Comparison of ENCODE assay signal across 13 cellular contexts in the genomic region with DNA sequence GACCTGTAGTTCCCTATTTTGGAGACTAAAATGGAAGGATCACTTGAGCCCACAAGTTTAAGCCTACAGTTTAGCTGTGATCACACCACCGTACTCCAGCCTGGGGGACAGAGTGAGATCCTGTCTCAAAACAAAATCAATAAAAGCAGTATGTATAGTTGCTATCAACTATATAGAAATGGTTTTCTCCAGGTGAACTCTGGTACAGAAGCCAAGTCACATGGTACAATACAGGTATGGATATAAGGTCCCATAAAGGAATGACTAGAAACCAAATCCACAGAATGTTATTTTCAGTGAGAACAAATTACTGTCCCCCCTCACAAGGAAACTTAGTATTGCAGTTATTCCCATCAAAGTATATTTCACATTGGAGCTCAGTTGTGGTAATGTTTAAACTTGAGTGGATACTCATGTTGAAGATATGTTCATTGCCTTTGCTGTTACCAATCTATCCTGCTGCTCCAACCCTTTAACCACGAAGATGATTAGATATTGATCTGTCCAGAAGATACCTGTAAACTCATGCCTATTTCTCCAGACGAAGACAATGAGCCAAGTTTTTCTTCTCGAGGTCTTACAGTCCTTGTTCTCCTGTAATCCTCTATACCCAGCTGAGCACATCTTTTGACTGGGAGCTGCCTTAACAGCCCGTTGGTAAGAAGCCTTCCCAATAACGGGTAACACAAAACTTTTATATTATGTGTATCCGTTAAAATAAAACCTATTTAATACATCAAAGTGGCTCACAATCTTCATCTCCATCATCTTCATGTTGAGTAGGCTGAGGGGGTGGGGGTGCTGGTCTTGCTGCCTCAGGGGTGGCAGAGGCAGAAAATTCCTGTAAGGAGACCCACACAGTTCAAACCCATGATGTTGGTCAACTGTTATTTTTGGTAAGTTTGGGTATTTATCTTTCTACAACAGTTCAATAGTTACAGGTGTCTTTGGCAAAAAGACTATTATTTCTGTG. TPM values are rescaled to one million over a fixed set of nuclear protein-coding genes. Genes with fewer than 3 reads are reported as not detected.
DNase-seq lines count a peak whose midpoint lies in the region; ATAC-seq, FAIRE-seq and TF ChIP-seq lines count a peak whose summit lies in the region.
"Had no signal": no experiment of that assay in that cellular context is flagged by ENCODE, and none has a peak within 500 bp of the region (broad histone marks: within the 10 kb centered on the region; RNA-seq: fewer than 3 reads in every experiment).

No MANE protein-coding gene starts in this region.

- TF ChIP-seq EP300 in HepG2 (IDR thresholded peaks at IDR 0.05; ENCODE audit: low read depth in 2 of 2, low read length in 2 of 2) (no peak), HepG2 (CRISPR knock-in tag; IDR thresholded peaks at IDR 0.05; ENCODE audit: borderline replicate concordance) (no peak)

- peaks cover 6 to 51% (median 7%) of the 10 kb centered on the region in 3 donors for H3K36me3 Mint-ChIP-seq in CD8-positive, alpha-beta memory T cell

- FAIRE-seq in G401.6 (lab: Jason Lieb, UNC) (peak; percentile 37), HepG2 (lab: Jason Lieb, UNC) (no peak)

- ATAC-seq in RWPE2 (ENCODE audit: low read depth) = peak; percentile 5; the same call in 2 of the 3 replicates
- peak; percentile 0 for ATAC-seq in HepG2
- ATAC-seq in GM18858 (IDR thresholded peaks at IDR 0.05; ENCODE audit: unreplicated experiment) = no peak
- ATAC-seq in omental fat pad (ENCODE audit: low FRiP score) = no peak

- H3K4me1 ChIP-seq in CD8-positive, alpha-beta memory T cell (ENCODE audit: insufficient read depth, low read length) = no peaks in the 10 kb centered on the region
- H3K4me1 ChIP-seq in RWPE2 (ENCODE audit: insufficient read depth, poor library complexity, severe bottlenecking) (no peaks in the 10 kb centered on the region), HepG2 (ENCODE audit: insufficient read depth, low read length) (no peaks in the 10 kb centered on the region)
- H3K4me1 ChIP-seq: adrenal gland had no signal

- TF ChIP-seq CTCF in RWPE2 (IDR thresholded peaks at IDR 0.05; ENCODE audit: poor library complexity, severe bottlenecking) = no peak
- no peak for TF ChIP-seq CTCF in HepG2 (CRISPR knock-in tag; IDR thresholded peaks at IDR 0.05)
- no peak for TF ChIP-seq CTCF in omental fat pad (IDR thresholded peaks at IDR 0.05)

- peak overlapping the region in 6 of 8 donors; percentile 4 to 84 (median 18) for H3K27ac Mint-ChIP-seq in CD8-positive, alpha-beta memory T cell
- H3K27ac Mint-ChIP-seq: dendritic cell treated with granulocyte-macrophage colony-stimulating factor and Interleukin-4, amounts not matched to agents 40 ng/mL and 50 ng/mL, for 4 days had no signal

- H3K27me3 Mint-ChIP-seq in CD8-positive, alpha-beta memory T cell = no peaks in the 10 kb centered on the region
- H3K27me3 Mint-ChIP-seq: dendritic cell treated with granulocyte-macrophage colony-stimulating factor and Interleukin-4, amounts not matched to agents 40 ng/mL and 50 ng/mL, for 4 days had no signal

- POLR2A ChIA-PET in CD8-positive, alpha-beta memory T cell (lab: Charles Lee) = interaction anchor here (0.6 to 2.0 kb wide), 5 partner anchors 10 to 25 kb away, joined by 3 to 8 read pairs (median 3); no protein-coding TSS in a partner anchor
- POLR2A ChIA-PET in HepG2 (lab: Yijun Ruan, JAX) = interaction anchor here (0.7 to 1.5 kb wide), 4 partner anchors 11 to 39 kb away, joined by 3 read pairs; a partner anchor contains a TSS

- H4K20me1 ChIP-seq in HepG2 (ENCODE audit: insufficient read depth, low read length) = peaks cover 27% of the 10 kb centered on the region

- H3K4me3 ChIP-seq in CD8-positive, alpha-beta memory T cell (ENCODE audit: low read length) = no peak overlapping the region
- H3K4me3 ChIP-seq in RWPE2 (ENCODE audit: severe bottlenecking) = no peak overlapping the region
- H3K4me3 ChIP-seq in HepG2 (replicated peaks in 1 of 3; ENCODE audit: insufficient read depth in 1 of 3, low read depth in 2 of 3, low read length in 3 of 3) = no peak overlapping the region
- H3K4me3 ChIP-seq: adrenal gland had no signal

- intact Hi-C loops in HepG2 (cut with micrococcal nuclease; ENCODE audit: unreplicated experiment) = loop anchor here (5.0 kb wide), 1 partner anchor 86 kb away; a partner anchor contains a TSS

- peak; percentile 15 to 49; a peak in 1 of 4 replicates for TF ChIP-seq POLR2A in HepG2 (IDR thresholded peaks at IDR 0.05; ENCODE audit: insufficient read depth in 1 of 2, low read depth in 2 of 2, low read length in 2 of 2)

- H3K27ac ChIP-seq in CD8-positive, alpha-beta memory T cell (ENCODE audit: low read depth, low read length) = no peak overlapping the region
- no peak overlapping the region for H3K27ac ChIP-seq in RWPE2 (ENCODE audit: poor library complexity, severe bottlenecking)
- H3K27ac ChIP-seq in HepG2 (ENCODE audit: extremely low read length, insufficient read depth, low read length) = no peak overlapping the region
- H3K27ac ChIP-seq: adrenal gland had no signal

- in situ Hi-C loops in HepG2 (cut with HindIII; ENCODE audit: extremely low pct_ligation_motif_present, low pct_unique_long_range_greater_than_20kb) = no loop called here

- H3K27me3 ChIP-seq in CD8-positive, alpha-beta memory T cell (ENCODE audit: insufficient read depth, low read length, poor library complexity, severe bottlenecking) = no peaks in the 10 kb centered on the region
- H3K27me3 ChIP-seq in RWPE2 (ENCODE audit: insufficient read depth, poor library complexity, severe bottlenecking) = no peaks in the 10 kb centered on the region
- no peaks in the 10 kb centered on the region for H3K27me3 ChIP-seq in HepG2 (ENCODE audit: control insufficient read depth in 1 of 2, insufficient read depth in 2 of 2, low read length in 2 of 2)
- H3K27me3 ChIP-seq: adrenal gland had no signal

- no peaks in the 10 kb centered on the region for H3K9me3 Mint-ChIP-seq in CD8-positive, alpha-beta memory T cell
- H3K9me3 Mint-ChIP-seq: dendritic cell treated with granulocyte-macrophage colony-stimulating factor and Interleukin-4, amounts not matched to agents 40 ng/mL and 50 ng/mL, for 4 days had no signal

- peaks cover 8 to 13% (median 12%) of the 10 kb centered on the region in 3 donors for H3K4me1 Mint-ChIP-seq in CD8-positive, alpha-beta memory T cell

- BruUV-seq in HepG2 (replicated peaks; lab: Mats Ljungman, UMichigan) = TSS peak; percentile 2

- H3K9ac ChIP-seq in HepG2 (ENCODE audit: insufficient read depth, low read depth, low read length) = no peak overlapping the region

- peak overlapping the region in 1 of 7 donors; percentile 1 for H3K4me3 Mint-ChIP-seq in CD8-positive, alpha-beta memory T cell
- H3K4me3 Mint-ChIP-seq: dendritic cell treated with granulocyte-macrophage colony-stimulating factor and Interleukin-4, amounts not matched to agents 40 ng/mL and 50 ng/mL, for 4 days; neural crest cell had no signal

- H3K4me2 ChIP-seq in HepG2 (ENCODE audit: low read depth, low read length) = no peak overlapping the region

- peaks cover 16% of the 10 kb centered on the region for H3K79me2 ChIP-seq in HepG2 (ENCODE audit: insufficient read depth, low read length)

- DNase-seq in CD8-positive, alpha-beta memory T cell = no peak
- DNase-seq in RWPE2 (ENCODE audit: low spot score) (no peak), HepG2 (ENCODE audit: low spot score) (no peak), Ammon's horn (ENCODE audit: low spot score) (no peak), omental fat pad (ENCODE audit: low spot score) (no peak)
- DNase-seq: DMS79 treated with DMSO at 0.1 percent for 48 hours; NCI-H446 treated with DMSO at 0.1 percent for 48 hours; stimulated activated CD8-positive, alpha-beta memory T cell treated with anti-CD3 and anti-CD28 coated beads, Interleukin-4, amount 100 ng/mL, for 48 hours had no signal

- H3K9me3 ChIP-seq in CD8-positive, alpha-beta memory T cell (ENCODE audit: low read length) = no peaks in the 10 kb centered on the region
- no peaks in the 10 kb centered on the region for H3K9me3 ChIP-seq in RWPE2 (ENCODE audit: severe bottlenecking)
- H3K9me3 ChIP-seq in HepG2 (ENCODE audit: low read length) = no peaks in the 10 kb centered on the region
- H3K9me3 ChIP-seq: adrenal gland had no signal

- WGBS in HepG2 (ENCODE audit: low lambda C conversion rate) = 87% methylated on average over 7 of the region's 7 CpGs

- H2AFZ ChIP-seq in HepG2 (ENCODE audit: low read length) = no peak overlapping the region

- no peak for TF ChIP-seq RAD21 in HepG2 (CRISPR knock-in tag; IDR thresholded peaks at IDR 0.05)

- H3K36me3 ChIP-seq in CD8-positive, alpha-beta memory T cell (ENCODE audit: insufficient read depth, low read length) = peaks cover 23% of the 10 kb centered on the region
- H3K36me3 ChIP-seq in RWPE2 (ENCODE audit: low read depth) = peaks cover 53% of the 10 kb centered on the region
- peaks cover under 1 to 24% of the 10 kb centered on the region in 2 experiments; a peak in 4 of 5 replicates for H3K36me3 ChIP-seq in HepG2 (replicated peaks in 1 of 2; ENCODE audit: control insufficient read depth in 1 of 2, insufficient read depth in 2 of 2, low read length in 2 of 2)

- CTCF ChIA-PET in CD8-positive, alpha-beta memory T cell (lab: Charles Lee) = interaction anchor here (0.6 to 1.9 kb wide), 4 partner anchors 8 to 217 kb away, joined by 3 to 5 read pairs (median 4); no protein-coding TSS in a partner anchor
- CTCF ChIA-PET in HepG2 (lab: Yijun Ruan, JAX; ENCODE audit: low intra/inter-chr PET ratio, low total read pairs) = no interaction called here

RNA-seq across cellular contexts. Expression of a gene that starts 24.6 kb away (rescaled TPM):
- total RNA-seq in CD8-positive, alpha-beta memory T cell = 100 to 1,000 TPM; 305 to 324 TPM
- polyA plus RNA-seq in CD8-positive, alpha-beta memory T cell = 181 TPM
- total RNA-seq in HepG2 (2016; rRNA removed; fragmentation: Illumina TruSeq; extraction: Trizol) = 241 and 259 TPM in 2 replicates
- 38.2 and 46.4 TPM in 2 replicates for total RNA-seq in HepG2 (2016; cell fraction: cytosol; rRNA removed; fragmentation: Illumina TruSeq; extraction: Trizol; ENCODE audit: low read depth)
- total RNA-seq in HepG2 (2016; cell fraction: insoluble cytoplasmic fraction; rRNA removed; fragmentation: Illumina TruSeq; extraction: Trizol) = 252 and 280 TPM in 2 replicates
- total RNA-seq in HepG2 (2016; cell fraction: membrane; rRNA removed; fragmentation: Illumina TruSeq; extraction: Trizol) = 76.5 and 81.0 TPM in 2 replicates
- 391 and 395 TPM in 2 replicates for total RNA-seq in HepG2 (2016; cell fraction: nucleus; rRNA removed; fragmentation: Illumina TruSeq; extraction: Trizol)
- polyA plus RNA-seq in HepG2 (2011; rRNA removed) = 83.9 and 105 TPM in 2 replicates
- 65.0 and 65.1 TPM in 2 replicates for polyA plus RNA-seq in HepG2 (2011; cell fraction: cytosol; rRNA removed)
- polyA plus RNA-seq in HepG2 (2011; cell fraction: nucleus; rRNA removed) = 235 and 261 TPM in 2 replicates
- 62.0 and 93.0 TPM in 2 replicates for polyA plus RNA-seq in HepG2 (2012)
- 42.7 and 46.3 TPM in 2 replicates for polyA plus RNA-seq in HepG2 (2016; cell fraction: cytosol; fragmentation: Illumina TruSeq; extraction: Trizol; ENCODE audit: low read depth)
- 362 and 401 TPM in 2 replicates for polyA plus RNA-seq in HepG2 (2016; cell fraction: insoluble cytoplasmic fraction; fragmentation: Illumina TruSeq; extraction: Trizol; ENCODE audit: low read depth)
- polyA plus RNA-seq in HepG2 (2016; cell fraction: membrane; fragmentation: Illumina TruSeq; extraction: Trizol; ENCODE audit: low read depth) = 75.5 and 84.5 TPM in 2 replicates
- polyA plus RNA-seq in HepG2 (2016; cell fraction: nucleus; fragmentation: Illumina TruSeq; extraction: Trizol; ENCODE audit: insufficient read depth, low read depth) = 261 and 267 TPM in 2 replicates
- 162 and 478 TPM in 2 replicates for polyA minus RNA-seq in HepG2 (2011; rRNA and poly(A)+ RNA removed; ENCODE audit: low replicate concordance)
- polyA minus RNA-seq in HepG2 (2011; cell fraction: cytosol; rRNA and poly(A)+ RNA removed) = 95.7 and 153 TPM in 2 replicates
- polyA minus RNA-seq in HepG2 (2011; cell fraction: nucleus; rRNA and poly(A)+ RNA removed) = 674 and 713 TPM in 2 replicates
- 100 to 1,000 TPM; 211 to 286 (median 223) TPM for total RNA-seq in omental fat pad

Comparison
In these comparisons a context has a peak if more than half of its experiments do, and no peak if none do; other contexts are left out.
1. ATAC-seq: peak in RWPE2 (single experiment) and HepG2 (single experiment); none in GM18858 (single experiment) and omental fat pad (single experiment).